11 cellular contexts compared by ENCODE assay signal in the genomic region with DNA sequence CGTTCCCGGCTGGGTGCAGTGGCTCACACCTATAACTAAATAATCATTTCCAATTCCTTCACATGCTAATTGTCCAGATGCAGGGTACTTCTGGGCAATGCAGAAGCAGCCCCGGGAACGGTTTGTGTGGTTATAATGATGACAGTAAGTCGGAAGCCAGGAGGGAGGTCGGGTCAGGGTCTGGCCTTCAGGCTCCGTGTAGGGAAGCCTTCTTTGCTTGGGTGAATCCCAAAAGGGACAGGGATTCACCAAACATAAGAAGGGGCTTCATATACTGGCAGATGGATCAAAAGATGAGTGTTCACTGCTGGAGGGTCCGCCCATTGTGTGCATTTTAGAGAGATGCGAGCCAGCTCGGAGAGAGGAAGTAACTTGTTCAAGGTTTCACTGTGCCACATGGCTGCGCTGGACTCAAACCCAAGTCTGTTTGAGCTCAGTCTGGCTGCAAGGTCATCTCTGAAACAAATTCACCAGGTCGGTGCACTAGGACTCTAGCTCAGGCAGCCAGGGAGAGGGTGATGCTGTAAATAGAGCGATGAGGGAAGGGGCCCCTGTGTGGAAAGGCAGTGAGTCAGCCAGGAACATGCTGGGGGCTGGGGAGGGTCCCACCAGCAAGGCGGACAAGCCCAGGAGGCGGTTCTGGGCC. TPM values are rescaled to one million over a fixed set of nuclear protein-coding genes. Genes with fewer than 3 reads are reported as not detected.
DNase-seq lines count a peak whose midpoint lies in the region; ATAC-seq, FAIRE-seq and TF ChIP-seq lines count a peak whose summit lies in the region.
"Had no signal": no experiment of that assay in that cellular context is flagged by ENCODE, and none has a peak within 500 bp of the region (broad histone marks: within the 10 kb centered on the region; RNA-seq: fewer than 3 reads in every experiment).

No MANE protein-coding gene starts in this region.

- peak overlapping the region in 1 of 2 experiments; percentile 15 for H2BK12ac ChIP-seq in mesenchymal stem cell (ENCODE audit: low read length in 2 of 2)

- H3K4me1 ChIP-seq in mesenchymal stem cell (ENCODE audit: control insufficient read depth, insufficient read depth, low read depth, low read length): peaks cover 15% of the 10 kb centered on the region

- TF ChIP-seq POLR2A in GM12891 (IDR thresholded peaks at IDR 0.05; ENCODE audit: low read depth, low read length): no peak

- H3K27ac ChIP-seq in CD4-positive, alpha-beta T cell (ENCODE audit: low read depth, low read length): no peak overlapping the region
- no peak overlapping the region for H3K27ac ChIP-seq in mesenchymal stem cell (ENCODE audit: low read length, poor library complexity, severe bottlenecking)
- H3K27ac ChIP-seq: cardiac muscle cell, SK-N-MC had no signal

- peak overlapping the region; percentile 83 for H2BK15ac ChIP-seq in mesenchymal stem cell (ENCODE audit: low read depth, poor library complexity, severe bottlenecking)

- no peaks in the 10 kb centered on the region for H3K27me3 ChIP-seq in CD4-positive, alpha-beta T cell (ENCODE audit: control insufficient read depth, insufficient read depth, low read length)
- H3K27me3 ChIP-seq in mesenchymal stem cell (ENCODE audit: control insufficient read depth in 1 of 2, insufficient read depth in 1 of 2, low read length in 2 of 2): peaks cover 0 to 43% of the 10 kb centered on the region in 2 experiments

- no peak overlapping the region for H4K91ac ChIP-seq in mesenchymal stem cell (ENCODE audit: low read length)

- H3K4me2 ChIP-seq in mesenchymal stem cell (ENCODE audit: low read length, poor library complexity, severe bottlenecking): no peak overlapping the region

- ATAC-seq in CD4-positive, alpha-beta T cell (ENCODE audit: poor library complexity): no peak
- ATAC-seq in GM21619 (IDR thresholded peaks at IDR 0.05; ENCODE audit: unreplicated experiment) (no peak), HG03039 (IDR thresholded peaks at IDR 0.05; ENCODE audit: unreplicated experiment) (no peak), HG03571 (IDR thresholded peaks at IDR 0.05; ENCODE audit: unreplicated experiment) (no peak)

- H3K18ac ChIP-seq in mesenchymal stem cell (ENCODE audit: low read depth in 1 of 2, low read length in 2 of 2): peak overlapping the region in 1 of 2 experiments; percentile 41

- no peaks in the 10 kb centered on the region for H3K9me3 Mint-ChIP-seq in CD4-positive, alpha-beta T cell

- no peak overlapping the region for H3K4ac ChIP-seq in mesenchymal stem cell (ENCODE audit: low read depth in 1 of 2, low read length in 2 of 2)

- no peaks in the 10 kb centered on the region for H3K36me3 Mint-ChIP-seq in CD4-positive, alpha-beta T cell (ENCODE audit: low read depth)

- POLR2A ChIA-PET in CD4-positive, alpha-beta T cell (lab: Charles Lee): interaction anchor here (0.6 kb wide), 1 partner anchor 10 kb away, joined by 3 read pairs; no protein-coding TSS in a partner anchor

- CTCF ChIA-PET in CD4-positive, alpha-beta T cell (lab: Charles Lee): no interaction called here

- H3K4me1 Mint-ChIP-seq in CD4-positive, alpha-beta T cell (ENCODE audit: low read depth): peaks cover 44% of the 10 kb centered on the region

- no peak overlapping the region for H2BK5ac ChIP-seq in mesenchymal stem cell (ENCODE audit: low read depth, low read length, poor library complexity, severe bottlenecking)

- peak overlapping the region; percentile 40 for H3K4me3 Mint-ChIP-seq in CD4-positive, alpha-beta T cell

- FAIRE-seq in GM12891 (lab: Jason Lieb, UNC): no peak
- FAIRE-seq: keratinocyte had no signal

- no peaks in the 10 kb centered on the region for H3K36me3 ChIP-seq in mesenchymal stem cell (ENCODE audit: control insufficient read depth in 1 of 2, insufficient read depth in 2 of 2, low read depth in 1 of 2, low read length in 2 of 2)
- H3K36me3 ChIP-seq: cardiac muscle cell had no signal

- no peak overlapping the region for H2AFZ ChIP-seq in mesenchymal stem cell (ENCODE audit: low read depth, low read length)

- H3K9me3 ChIP-seq in CD4-positive, alpha-beta T cell (ENCODE audit: control insufficient read depth, low read length): no peaks in the 10 kb centered on the region
- no peaks in the 10 kb centered on the region for H3K9me3 ChIP-seq in mesenchymal stem cell (ENCODE audit: control insufficient read depth, low read length)

- H3K4me3 ChIP-seq in mesenchymal stem cell (ENCODE audit: insufficient read depth in 1 of 2, low read depth in 1 of 2, low read length in 2 of 2): no peak overlapping the region
- H3K4me3 ChIP-seq: cardiac muscle cell, SK-N-MC had no signal

- 73% methylated on average over 13 of the region's 15 CpGs for WGBS in mesenchymal stem cell

- no peaks in the 10 kb centered on the region for H3K27me3 Mint-ChIP-seq in CD4-positive, alpha-beta T cell

- H3K9ac ChIP-seq in mesenchymal stem cell (ENCODE audit: low read length): no peak overlapping the region

- no peak for TF ChIP-seq CTCF in CD4-positive, alpha-beta T cell (IDR thresholded peaks at IDR 0.05)

- H3K14ac ChIP-seq in mesenchymal stem cell (ENCODE audit: low read length in 2 of 2): no peak overlapping the region

- DNase-seq in CD4-positive, alpha-beta T cell: no peak
- DNase-seq in GM12891 (ENCODE audit: insufficient read length, low spot score): no peak
- DNase-seq in SKM-1 treated with dmso at 0.1 percent for 144 hours (lab: John Stamatoyannopoulos, UW; ENCODE audit: unreplicated experiment): peak; percentile 91
- no peak for DNase-seq in mesenchymal stem cell
- no peak for DNase-seq in stimulated activated CD4-positive, alpha-beta T cell treated with anti-CD3 and anti-CD28 coated beads, Interleukin-12 subunit alpha, Interleukin-12 subunit beta, amount 100 ng/mL, for 4 hours

- peak overlapping the region; percentile 66 for H3K27ac Mint-ChIP-seq in CD4-positive, alpha-beta T cell

- no peak overlapping the region for H4K8ac ChIP-seq in mesenchymal stem cell (ENCODE audit: low read length)

- H3K79me1 ChIP-seq in mesenchymal stem cell (replicated peaks; ENCODE audit: low read length, poor library complexity, severe bottlenecking): no peaks in the 10 kb centered on the region

- intact Hi-C loops in CD4-positive, alpha-beta T cell (cut with DNase I, micrococcal nuclease): no loop called here

- H2BK120ac ChIP-seq in mesenchymal stem cell (ENCODE audit: low read depth, low read length): no peak overlapping the region

- no peak overlapping the region for H2AK5ac ChIP-seq in mesenchymal stem cell (ENCODE audit: low read length, severe bottlenecking)

- H3K23ac ChIP-seq in mesenchymal stem cell (ENCODE audit: low read length in 2 of 2): no peak overlapping the region

TF ChIP-seq in GM12891, 5 proteins besides CTCF, POLR2A, EP300 and RAD21:
- TF ChIP-seq PAX5 (IDR thresholded peaks at IDR 0.05; ENCODE audit: insufficient read depth, low read length, severe bottlenecking): no peak
- TF ChIP-seq SPI1 (IDR thresholded peaks at IDR 0.05; ENCODE audit: low read depth, low read length): peak; percentile 62

RNA-seq across cellular contexts. Expression of gene KIAA0232, which starts 4.8 kb away (rescaled TPM):
- total RNA-seq in CD4-positive, alpha-beta T cell: 10 to 100 TPM; 15.3 to 17.8 TPM
- polyA plus RNA-seq in GM12891 (2012; ENCODE audit: low read depth, missing spikeins): 5.1 TPM
- polyA plus RNA-seq in mesenchymal stem cell (2013, experiment 1 of 2): 13.4 TPM
- polyA plus RNA-seq in mesenchymal stem cell (2013, experiment 2 of 2): 13.7 TPM
